Comparison of ENCODE assay signal across 1 cellular context in the genomic region with DNA sequence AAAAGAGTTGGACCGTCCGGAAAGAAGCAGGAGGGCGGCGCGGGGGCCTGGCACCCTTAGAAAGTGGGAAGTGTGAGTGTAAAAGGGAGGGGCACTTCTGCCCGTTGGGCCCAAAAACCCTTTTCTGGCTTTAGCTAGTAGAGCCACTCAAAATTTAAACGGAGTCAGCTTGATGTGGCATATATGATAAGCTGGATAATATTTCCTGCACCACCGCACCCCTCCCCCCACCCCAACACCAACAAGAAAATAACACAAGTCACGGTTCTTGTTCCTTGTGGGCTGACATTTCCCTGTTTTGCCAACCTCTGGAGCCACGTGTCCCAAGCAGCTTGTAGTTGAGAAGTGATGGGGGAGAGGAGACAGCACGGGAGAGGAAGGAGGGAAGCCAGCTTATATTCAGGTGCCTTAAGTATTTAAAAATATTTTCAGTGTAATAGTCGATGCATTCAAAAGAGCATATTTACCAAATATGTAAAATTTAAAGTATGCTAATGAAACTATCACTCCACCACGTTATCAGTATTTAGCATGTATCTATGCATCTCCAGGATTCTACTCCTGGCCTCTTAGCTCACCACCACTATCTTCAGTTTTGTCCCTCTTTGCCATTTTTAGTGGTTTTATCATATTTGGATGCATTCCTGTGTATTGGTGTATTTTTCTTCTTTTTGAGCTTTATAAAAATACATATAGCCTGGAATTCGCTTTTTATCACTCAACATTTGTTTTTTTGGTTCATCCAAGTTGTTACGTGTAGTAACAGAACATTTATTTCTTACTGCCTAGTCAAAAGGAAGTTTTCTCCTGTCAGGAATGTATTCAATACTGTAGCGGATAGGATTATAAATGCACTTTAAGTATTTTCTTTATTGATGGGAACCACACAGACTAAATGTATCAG.
TF ChIP-seq lines count a peak whose summit lies in the region.

No MANE protein-coding gene starts in this region.

TF ChIP-seq in A549, 52 proteins besides CTCF, POLR2A, EP300 and RAD21 (continued from another document):
- TF ChIP-seq MYC (IDR thresholded peaks at IDR 0.05; ENCODE audit: borderline replicate concordance, low read length), result peak; percentile 65; the same call in 1 of the 2 replicates
TF ChIP-seq in A549: peak in this region for 7.
